27 cellular contexts compared by ENCODE assay signal in the genomic region with DNA sequence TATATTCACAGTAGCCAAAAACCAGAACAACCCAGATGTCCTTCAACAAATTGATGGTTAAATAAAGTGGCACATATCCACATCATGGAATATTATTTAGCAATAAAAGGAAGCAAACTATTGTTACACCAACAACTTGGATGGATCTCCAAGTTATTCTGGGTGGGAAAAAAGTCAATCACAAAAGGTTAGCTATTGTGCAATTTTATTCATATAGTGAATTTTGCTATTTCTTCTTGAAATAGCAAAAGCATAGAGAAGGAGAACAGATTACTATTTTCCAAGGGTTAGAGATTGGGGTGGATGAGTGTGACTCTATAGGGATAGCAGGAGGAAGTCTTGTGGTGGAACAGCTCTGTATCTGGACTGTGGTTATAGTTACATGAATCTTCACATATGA.
DNase-seq lines count a peak whose midpoint lies in the region; ATAC-seq, FAIRE-seq and TF ChIP-seq lines count a peak whose summit lies in the region.
"Had no signal": no experiment of that assay in that cellular context is flagged by ENCODE, and none has a peak within 500 bp of the region (broad histone marks: within the 10 kb centered on the region; RNA-seq: fewer than 3 reads in every experiment).

No MANE protein-coding gene starts in this region.

- no peak overlapping the region for H2AK5ac ChIP-seq in IMR-90 (ENCODE audit: low read depth, low read length)

- no peak overlapping the region for H3K27ac Mint-ChIP-seq in immature natural killer cell
- H3K27ac Mint-ChIP-seq in natural killer cell treated with Interleukin-12 subunit alpha and Interleukin-12 subunit beta and Interleukin-15 and Interleukin-18, amount 100 ng/mL, for 72 hours = no peak overlapping the region
- H3K27ac Mint-ChIP-seq: CD14-positive monocyte; CD4-positive, alpha-beta memory T cell; CD4-positive, CD25-positive, alpha-beta regulatory T cell; CD8-positive, alpha-beta memory T cell had no signal

- H3K4me3 ChIP-seq in IMR-90 (ENCODE audit: insufficient read depth, low read depth, low read length) (no peak overlapping the region), K562 (no peak overlapping the region), transverse colon (no peak overlapping the region), aorta (ENCODE audit: low read length in 2 of 2) (no peak overlapping the region)
- H3K4me3 ChIP-seq: BLaER1, GM12878 had no signal

- H3K9ac ChIP-seq in IMR-90 (ENCODE audit: low read depth, low read length) (no peak overlapping the region), K562 (ENCODE audit: insufficient read depth in 1 of 2, low read depth in 2 of 2, low read length in 2 of 2) (no peak overlapping the region)
- H3K9ac ChIP-seq: BLaER1 had no signal

- TF ChIP-seq EP300 in K562 (IDR thresholded peaks at IDR 0.05; ENCODE audit: low read length) (no peak), transverse colon (IDR thresholded peaks at IDR 0.05; ENCODE audit: low read depth) (no peak)

- H2BK20ac ChIP-seq in IMR-90 (ENCODE audit: low read depth, low read length) = no peak overlapping the region

- H3K9me3 Mint-ChIP-seq in immature natural killer cell = peaks cover 0 to 7% (median 0%) of the 10 kb centered on the region in 6 donors
- H3K9me3 Mint-ChIP-seq in natural killer cell treated with Interleukin-12 subunit alpha and Interleukin-12 subunit beta and Interleukin-15 and Interleukin-18, amount 100 ng/mL, for 72 hours = no peaks in the 10 kb centered on the region

- no peak for FAIRE-seq in K562 (lab: Jason Lieb, UNC)
- FAIRE-seq: A204.1, GM12878, GM12892, GM19239 had no signal

- H3K27me3 ChIP-seq in IMR-90 (ENCODE audit: control insufficient read depth, insufficient read depth, low read length) (peaks cover 9% of the 10 kb centered on the region), K562 (ENCODE audit: control insufficient read depth in 2 of 2, insufficient read depth in 2 of 2, low read length in 2 of 2) (0 out of 5 replicates have a peak, but pooled peaks cover 0 to 1% of the 10 kb centered on the region in 2 experiments), transverse colon (no peaks in the 10 kb centered on the region), aorta (ENCODE audit: control insufficient read depth in 1 of 2, insufficient read depth in 2 of 2, low read length in 1 of 2) (no peaks in the 10 kb centered on the region)
- H3K27me3 ChIP-seq: BE2C, BLaER1 had no signal

- H3K9me1 ChIP-seq in IMR-90 (ENCODE audit: insufficient read depth, low read length) = no peaks in the 10 kb centered on the region
- H3K9me1 ChIP-seq in K562 (ENCODE audit: control insufficient read depth, insufficient read depth, low read length) = no peaks in the 10 kb centered on the region

- H4K91ac ChIP-seq in IMR-90 (ENCODE audit: insufficient read depth, low read depth, low read length) = no peak overlapping the region

- CTCF ChIA-PET in IMR-90 (lab: Yijun Ruan, JAX) = no interaction called here
- CTCF ChIA-PET in K562 (lab: Yijun Ruan, JAX; ENCODE audit: low intra/inter-chr PET ratio) = no interaction called here

- no peak overlapping the region for H4K8ac ChIP-seq in IMR-90 (ENCODE audit: low read depth in 2 of 2, low read length in 2 of 2)

- no peak for TF ChIP-seq CTCF in IMR-90 (conservative IDR thresholded peaks at IDR 0.05; ENCODE audit: low read depth, low read length)
- no peak for TF ChIP-seq CTCF in K562 (IDR thresholded peaks at IDR 0.05 in 2 of 3, conservative IDR thresholded peaks at IDR 0.05 in 1 of 3; ENCODE audit: insufficient read depth in 2 of 3, low read depth in 1 of 3, low read length in 3 of 3)
- no peak for TF ChIP-seq CTCF in transverse colon (IDR thresholded peaks at IDR 0.05)

- H3K4me1 ChIP-seq in IMR-90 (ENCODE audit: control insufficient read depth, insufficient read depth, low read length) = peaks cover under 1% of the 10 kb centered on the region; the same call in 1 of the 2 replicates
- no peaks in the 10 kb centered on the region; a peak in 2 of 5 replicates for H3K4me1 ChIP-seq in K562 (replicated peaks in 1 of 2; ENCODE audit: control insufficient read depth in 2 of 2, insufficient read depth in 2 of 2, low read length in 2 of 2)
- H3K4me1 ChIP-seq in transverse colon = peaks cover 0 to 40% (median 10%) of the 10 kb centered on the region in 4 donors
- H3K4me1 ChIP-seq in aorta (ENCODE audit: control insufficient read depth in 1 of 2, insufficient read depth in 2 of 2, low read length in 2 of 2) = peaks cover 2 to 4% of the 10 kb centered on the region in 2 donors
- H3K4me1 ChIP-seq: BE2C, BLaER1 had no signal

- no peak overlapping the region for H2BK5ac ChIP-seq in IMR-90 (ENCODE audit: low read depth, low read length, poor library complexity, severe bottlenecking)

- peaks cover 0 to 11% (median 2%) of the 10 kb centered on the region in 3 donors for H3K27me3 Mint-ChIP-seq in immature natural killer cell (ENCODE audit: low read depth in 3 of 3)
- H3K27me3 Mint-ChIP-seq in natural killer cell treated with Interleukin-12 subunit alpha and Interleukin-12 subunit beta and Interleukin-15 and Interleukin-18, amount 100 ng/mL, for 72 hours = peaks cover 2 to 6% of the 10 kb centered on the region in 2 donors

- no peak overlapping the region for H3K56ac ChIP-seq in IMR-90 (ENCODE audit: extremely low read depth, insufficient read depth, low read length)

- H3K36me3 ChIP-seq in IMR-90 (ENCODE audit: control insufficient read depth, insufficient read depth, low read length) (no peaks in the 10 kb centered on the region), K562 (ENCODE audit: control insufficient read depth, insufficient read depth, low read length) (no peaks in the 10 kb centered on the region), transverse colon (no peaks in the 10 kb centered on the region), aorta (ENCODE audit: control insufficient read depth in 1 of 2, insufficient read depth in 2 of 2, low read length in 1 of 2) (no peaks in the 10 kb centered on the region)
- H3K36me3 ChIP-seq: BE2C, BLaER1 had no signal

- no peaks in the 10 kb centered on the region for H3K79me1 ChIP-seq in IMR-90 (ENCODE audit: low read depth in 1 of 2, low read length in 2 of 2)

- POLR2A ChIA-PET in IMR-90 (lab: Charles Lee; ENCODE audit: unreplicated experiment) = no interaction called here
- POLR2A ChIA-PET in K562 (lab: Yijun Ruan, JAX) = no interaction called here

- no peak overlapping the region for H3K4me3 Mint-ChIP-seq in immature natural killer cell
- H3K4me3 Mint-ChIP-seq in natural killer cell treated with Interleukin-12 subunit alpha and Interleukin-12 subunit beta and Interleukin-15 and Interleukin-18, amount 100 ng/mL, for 72 hours = no peak overlapping the region
- H3K4me3 Mint-ChIP-seq: CD14-positive monocyte; CD4-positive, alpha-beta memory T cell; CD4-positive, CD25-positive, alpha-beta regulatory T cell; CD8-positive, alpha-beta memory T cell had no signal

- H3K4me1 Mint-ChIP-seq in immature natural killer cell = no peaks in the 10 kb centered on the region
- H3K4me1 Mint-ChIP-seq in natural killer cell treated with Interleukin-12 subunit alpha and Interleukin-12 subunit beta and Interleukin-15 and Interleukin-18, amount 100 ng/mL, for 72 hours (ENCODE audit: low read depth in 2 of 2) = no peaks in the 10 kb centered on the region
- H3K4me1 Mint-ChIP-seq: CD14-positive monocyte; CD4-positive, alpha-beta memory T cell; CD4-positive, CD25-positive, alpha-beta regulatory T cell; CD8-positive, alpha-beta memory T cell had no signal

- no peaks in the 10 kb centered on the region for H3K79me2 ChIP-seq in K562 (ENCODE audit: control insufficient read depth, insufficient read depth, low read length)

- ATAC-seq in IMR-90 (ENCODE audit: low read depth) (no peak), K562 (no peak), aorta (ENCODE audit: low FRiP score) (no peak)
- no peak for ATAC-seq in natural killer cell treated with Interleukin-12 subunit alpha and Interleukin-12 subunit beta and Interleukin-15 and Interleukin-18, amount 100 ng/mL, for 72 hours
- ATAC-seq: GM12878 had no signal

- BruUV-seq in IMR-90 (replicated peaks; lab: Mats Ljungman, UMichigan) = no TSS peak
- no TSS peak for BruUV-seq in K562 (replicated peaks; lab: Mats Ljungman, UMichigan)

- no peak overlapping the region for H2AFZ ChIP-seq in IMR-90 (replicated peaks; ENCODE audit: low read length, poor library complexity)
- no peak overlapping the region for H2AFZ ChIP-seq in K562 (ENCODE audit: low read depth, low read length)

- TF ChIP-seq POLR2A in IMR-90 (IDR thresholded peaks at IDR 0.05; ENCODE audit: low read depth, low read length) (no peak), K562 (conservative IDR thresholded peaks at IDR 0.05) (no peak), transverse colon (IDR thresholded peaks at IDR 0.05) (no peak)

- H3K36me3 Mint-ChIP-seq in immature natural killer cell = no peaks in the 10 kb centered on the region
- no peaks in the 10 kb centered on the region for H3K36me3 Mint-ChIP-seq in natural killer cell treated with Interleukin-12 subunit alpha and Interleukin-12 subunit beta and Interleukin-15 and Interleukin-18, amount 100 ng/mL, for 72 hours
- H3K36me3 Mint-ChIP-seq: CD14-positive monocyte; CD4-positive, CD25-positive, alpha-beta regulatory T cell; CD8-positive, alpha-beta memory T cell had no signal

- H2BK120ac ChIP-seq in IMR-90 (ENCODE audit: low read depth, low read length) = no peak overlapping the region

- no peak overlapping the region for H2BK15ac ChIP-seq in IMR-90 (ENCODE audit: low read depth, low read length)

- intact Hi-C loops in IMR-90 (cut with micrococcal nuclease) (loop anchor here (10.0 kb wide), 1 partner anchor 317 kb away; no protein-coding TSS in a partner anchor), K562 (cut with micrococcal nuclease) (no loop called here), transverse colon (cut with DNase I; ENCODE audit: low total_unique reads) (no loop called here), aorta (cut with DNase I) (no loop called here)

- H3K4ac ChIP-seq in IMR-90 (ENCODE audit: low read depth, low read length) = no peak overlapping the region

- H4K20me1 ChIP-seq in IMR-90 (ENCODE audit: insufficient read depth, low read length) (no peaks in the 10 kb centered on the region), K562 (replicated peaks; ENCODE audit: control insufficient read depth, insufficient read depth, low read length) (no peaks in the 10 kb centered on the region)
- H4K20me1 ChIP-seq: BLaER1 had no signal

- TF ChIP-seq RAD21 in IMR-90 (IDR thresholded peaks at IDR 0.05; ENCODE audit: low read length) (no peak), K562 (CRISPR knock-in tag; conservative IDR thresholded peaks at IDR 0.05 in 1 of 2, IDR thresholded peaks at IDR 0.05 in 1 of 2) (no peak)

- in situ Hi-C loops in IMR-90 (cut with MboI; ENCODE audit: low sequenced_read_pairs) (no loop called here), K562 (cut with MboI) (loop anchor here (5.0 kb wide), 1 partner anchor 1064 kb away; no protein-coding TSS in a partner anchor), transverse colon (cut with MboI; ENCODE audit: low pct_ligation_motif_present in 1 of 4, low pct_unique_long_range_greater_than_20kb in 1 of 4, low sequenced_read_pairs in 3 of 4) (no loop called here)

- H3K23ac ChIP-seq in IMR-90 (ENCODE audit: low read depth, low read length) = no peak overlapping the region

- H3K18ac ChIP-seq in IMR-90 (ENCODE audit: low read depth, low read length) = no peak overlapping the region

- H3K4me2 ChIP-seq in IMR-90 (ENCODE audit: low read depth, low read length) (no peak overlapping the region), K562 (ENCODE audit: insufficient read depth, low read length) (no peak overlapping the region)
- H3K4me2 ChIP-seq: BLaER1 had no signal

- H3K27ac ChIP-seq in IMR-90 (ENCODE audit: insufficient read depth, low read length) (no peak overlapping the region), K562 (ENCODE audit: extremely low read depth, low read depth, low read length) (no peak overlapping the region), transverse colon (peak overlapping the region; percentile 50 to 73 (median 63)), aorta (ENCODE audit: low read depth in 1 of 2, low read length in 2 of 2) (no peak overlapping the region)
- H3K27ac ChIP-seq: BLaER1 had no signal

- DNase-seq in IMR-90 (no peak), K562 (ENCODE audit: extremely low read depth in 1 of 4, low spot score in 3 of 4) (no peak), transverse colon (no peak), immature natural killer cell (no peak), aorta (no peak)
- DNase-seq in natural killer cell treated with Interleukin-12 subunit alpha and Interleukin-12 subunit beta and Interleukin-15 and Interleukin-18, amount 100 ng/mL, for 72 hours (ENCODE audit: low spot score) = no peak
- DNase-seq: 8988T; ACHN; BE2C; C1 segment of cervical spinal cord; CD4-positive, alpha-beta memory T cell; CD4-positive, CD25-positive, alpha-beta regulatory T cell; CD8-positive, alpha-beta memory T cell; COR-L47; DMS 273 treated with DMSO at 0.1 percent for 48 hours; DMS153; DMS53; DMS79; DND-41; EL; GDM1 had no signal

- dilution Hi-C loops in IMR-90 (cut with HindIII; ENCODE audit: low sequenced_read_pairs, unreplicated experiment) = no loop called here

- H3K14ac ChIP-seq in IMR-90 (replicated peaks; ENCODE audit: low read depth, low read length) = no peak overlapping the region

- H3K9me3 ChIP-seq in IMR-90 (ENCODE audit: control insufficient read depth, insufficient read depth, low read length) (no peaks in the 10 kb centered on the region), K562 (replicated peaks; ENCODE audit: control insufficient read depth, insufficient read depth, low read depth, low read length) (no peaks in the 10 kb centered on the region), transverse colon (no peaks in the 10 kb centered on the region), aorta (ENCODE audit: control insufficient read depth, low read length) (no peaks in the 10 kb centered on the region)
- H3K9me3 ChIP-seq: BE2C had no signal

- no peak overlapping the region for H4K5ac ChIP-seq in IMR-90 (ENCODE audit: low read depth, low read length)

- H2AK9ac ChIP-seq in IMR-90 (replicated peaks; ENCODE audit: low read depth, low read length, poor library complexity) = no peak overlapping the region

Comparison
In these comparisons a context has a peak if more than half of its experiments do, and no peak if none do; other contexts are left out.
1. H3K27ac ChIP-seq: peak in transverse colon (4 of 4); none in IMR-90 (single experiment), K562 (single experiment) and aorta (0 of 2).